In the genomic region with DNA sequence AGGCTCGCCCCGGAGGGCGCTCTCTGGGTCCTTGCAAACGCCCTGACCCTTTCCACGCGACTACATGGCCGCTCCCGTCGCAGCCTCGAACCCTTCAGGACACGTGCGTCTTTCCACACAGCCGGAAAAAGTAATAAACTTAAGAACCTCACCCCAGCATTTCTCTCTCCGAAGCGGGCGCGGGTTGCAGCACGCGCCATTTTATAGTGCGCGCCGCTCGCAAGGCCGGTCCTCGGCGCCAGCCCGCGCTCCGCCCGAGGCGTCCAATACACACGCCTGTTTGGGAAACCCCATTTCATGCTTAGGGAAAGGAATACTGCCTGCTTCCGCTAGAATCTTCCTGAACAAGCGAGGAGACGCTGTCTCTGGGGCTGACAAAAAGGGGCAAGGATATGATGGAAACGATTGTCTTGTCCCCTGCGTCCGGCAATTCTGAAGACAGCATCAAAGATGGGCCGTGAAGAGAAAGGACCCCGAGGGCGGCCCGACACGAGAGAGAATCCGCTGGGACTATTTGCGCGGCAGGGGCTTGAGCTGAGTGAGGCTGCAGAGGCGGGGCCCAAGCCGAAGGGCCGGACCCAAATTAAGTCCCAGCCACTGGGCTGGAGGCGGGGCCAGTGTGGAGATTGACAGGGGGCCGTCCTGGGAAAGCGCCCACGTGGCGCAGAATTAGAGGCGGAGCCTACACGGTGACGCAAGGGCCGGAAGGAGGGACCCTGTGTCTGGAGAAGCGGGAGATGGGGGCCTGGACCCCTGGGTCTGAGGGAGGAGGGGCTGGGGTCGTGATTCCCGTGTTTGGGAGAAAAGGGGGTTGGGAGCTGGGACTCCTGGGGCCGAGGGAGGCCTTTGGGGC, we compare ENCODE assay signal across 1 cellular context.
TF ChIP-seq lines count a peak whose summit lies in the region.

No MANE protein-coding gene starts in this region.

TF ChIP-seq in HepG2, 621 proteins besides CTCF, POLR2A, EP300 and RAD21 (continued from another document and continues in another):
- peak; percentile 89 for TF ChIP-seq DR1 (CRISPR knock-in tag; IDR thresholded peaks at IDR 0.05)
- peak; percentile 28; the same call in 1 of the 2 replicates for TF ChIP-seq SNAI1 (CRISPR knock-in tag; IDR thresholded peaks at IDR 0.05; ENCODE audit: borderline replicate concordance)
- TF ChIP-seq, protein P1, sequence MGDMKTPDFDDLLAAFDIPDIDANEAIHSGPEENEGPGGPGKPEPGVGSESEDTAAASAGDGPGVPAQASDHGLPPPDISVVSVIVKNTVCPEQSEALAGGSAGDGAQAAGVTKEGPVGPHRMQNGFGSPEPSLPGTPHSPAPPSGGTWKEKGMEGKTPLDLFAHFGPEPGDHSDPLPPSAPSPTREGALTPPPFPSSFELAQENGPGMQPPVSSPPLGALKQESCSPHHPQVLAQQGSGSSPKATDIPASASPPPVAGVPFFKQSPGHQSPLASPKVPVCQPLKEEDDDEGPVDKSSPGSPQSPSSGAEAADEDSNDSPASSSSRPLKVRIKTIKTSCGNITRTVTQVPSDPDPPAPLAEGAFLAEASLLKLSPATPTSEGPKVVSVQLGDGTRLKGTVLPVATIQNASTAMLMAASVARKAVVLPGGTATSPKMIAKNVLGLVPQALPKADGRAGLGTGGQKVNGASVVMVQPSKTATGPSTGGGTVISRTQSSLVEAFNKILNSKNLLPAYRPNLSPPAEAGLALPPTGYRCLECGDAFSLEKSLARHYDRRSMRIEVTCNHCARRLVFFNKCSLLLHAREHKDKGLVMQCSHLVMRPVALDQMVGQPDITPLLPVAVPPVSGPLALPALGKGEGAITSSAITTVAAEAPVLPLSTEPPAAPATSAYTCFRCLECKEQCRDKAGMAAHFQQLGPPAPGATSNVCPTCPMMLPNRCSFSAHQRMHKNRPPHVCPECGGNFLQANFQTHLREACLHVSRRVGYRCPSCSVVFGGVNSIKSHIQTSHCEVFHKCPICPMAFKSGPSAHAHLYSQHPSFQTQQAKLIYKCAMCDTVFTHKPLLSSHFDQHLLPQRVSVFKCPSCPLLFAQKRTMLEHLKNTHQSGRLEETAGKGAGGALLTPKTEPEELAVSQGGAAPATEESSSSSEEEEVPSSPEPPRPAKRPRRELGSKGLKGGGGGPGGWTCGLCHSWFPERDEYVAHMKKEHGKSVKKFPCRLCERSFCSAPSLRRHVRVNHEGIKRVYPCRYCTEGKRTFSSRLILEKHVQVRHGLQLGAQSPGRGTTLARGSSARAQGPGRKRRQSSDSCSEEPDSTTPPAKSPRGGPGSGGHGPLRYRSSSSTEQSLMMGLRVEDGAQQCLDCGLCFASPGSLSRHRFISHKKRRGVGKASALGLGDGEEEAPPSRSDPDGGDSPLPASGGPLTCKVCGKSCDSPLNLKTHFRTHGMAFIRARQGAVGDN (CRISPR knock-in tag; IDR thresholded peaks at IDR 0.05), result peak; percentile 75
- TF ChIP-seq, protein P2, sequence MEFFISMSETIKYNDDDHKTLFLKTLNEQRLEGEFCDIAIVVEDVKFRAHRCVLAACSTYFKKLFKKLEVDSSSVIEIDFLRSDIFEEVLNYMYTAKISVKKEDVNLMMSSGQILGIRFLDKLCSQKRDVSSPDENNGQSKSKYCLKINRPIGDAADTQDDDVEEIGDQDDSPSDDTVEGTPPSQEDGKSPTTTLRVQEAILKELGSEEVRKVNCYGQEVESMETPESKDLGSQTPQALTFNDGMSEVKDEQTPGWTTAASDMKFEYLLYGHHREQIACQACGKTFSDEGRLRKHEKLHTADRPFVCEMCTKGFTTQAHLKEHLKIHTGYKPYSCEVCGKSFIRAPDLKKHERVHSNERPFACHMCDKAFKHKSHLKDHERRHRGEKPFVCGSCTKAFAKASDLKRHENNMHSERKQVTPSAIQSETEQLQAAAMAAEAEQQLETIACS (CRISPR knock-in tag; IDR thresholded peaks at IDR 0.05), result no peak; the same call in 1 of the 2 replicates
- TF ChIP-seq, protein P3, sequence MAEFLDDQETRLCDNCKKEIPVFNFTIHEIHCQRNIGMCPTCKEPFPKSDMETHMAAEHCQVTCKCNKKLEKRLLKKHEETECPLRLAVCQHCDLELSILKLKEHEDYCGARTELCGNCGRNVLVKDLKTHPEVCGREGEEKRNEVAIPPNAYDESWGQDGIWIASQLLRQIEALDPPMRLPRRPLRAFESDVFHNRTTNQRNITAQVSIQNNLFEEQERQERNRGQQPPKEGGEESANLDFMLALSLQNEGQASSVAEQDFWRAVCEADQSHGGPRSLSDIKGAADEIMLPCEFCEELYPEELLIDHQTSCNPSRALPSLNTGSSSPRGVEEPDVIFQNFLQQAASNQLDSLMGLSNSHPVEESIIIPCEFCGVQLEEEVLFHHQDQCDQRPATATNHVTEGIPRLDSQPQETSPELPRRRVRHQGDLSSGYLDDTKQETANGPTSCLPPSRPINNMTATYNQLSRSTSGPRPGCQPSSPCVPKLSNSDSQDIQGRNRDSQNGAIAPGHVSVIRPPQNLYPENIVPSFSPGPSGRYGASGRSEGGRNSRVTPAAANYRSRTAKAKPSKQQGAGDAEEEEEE (CRISPR knock-in tag; IDR thresholded peaks at IDR 0.05; ENCODE audit: borderline replicate concordance), result no peak
- TF ChIP-seq HNRNPH1 (optimal IDR thresholded peaks at IDR 0.05; ENCODE audit: low read depth, low read length), result no peak
- no peak; the same call in 1 of the 2 replicates for TF ChIP-seq NFYB (CRISPR knock-in tag; IDR thresholded peaks at IDR 0.05)
- no peak for TF ChIP-seq AKAP8 (CRISPR knock-in tag; IDR thresholded peaks at IDR 0.05)
- 0 out of 2 replicates have a peak, but pooled peaks have one; percentile 8 for TF ChIP-seq IRX3 (CRISPR knock-in tag; IDR thresholded peaks at IDR 0.05; ENCODE audit: borderline replicate concordance, low read depth)
- TF ChIP-seq ZNF124 (CRISPR knock-in tag; IDR thresholded peaks at IDR 0.05), result 0 out of 2 replicates have a peak, but pooled peaks have one; percentile 75
- no peak for TF ChIP-seq ZNF446 (CRISPR knock-in tag; IDR thresholded peaks at IDR 0.05)
- TF ChIP-seq NFKB2 (CRISPR knock-in tag; IDR thresholded peaks at IDR 0.05; ENCODE audit: borderline replicate concordance), result no peak
- TF ChIP-seq, protein P4, sequence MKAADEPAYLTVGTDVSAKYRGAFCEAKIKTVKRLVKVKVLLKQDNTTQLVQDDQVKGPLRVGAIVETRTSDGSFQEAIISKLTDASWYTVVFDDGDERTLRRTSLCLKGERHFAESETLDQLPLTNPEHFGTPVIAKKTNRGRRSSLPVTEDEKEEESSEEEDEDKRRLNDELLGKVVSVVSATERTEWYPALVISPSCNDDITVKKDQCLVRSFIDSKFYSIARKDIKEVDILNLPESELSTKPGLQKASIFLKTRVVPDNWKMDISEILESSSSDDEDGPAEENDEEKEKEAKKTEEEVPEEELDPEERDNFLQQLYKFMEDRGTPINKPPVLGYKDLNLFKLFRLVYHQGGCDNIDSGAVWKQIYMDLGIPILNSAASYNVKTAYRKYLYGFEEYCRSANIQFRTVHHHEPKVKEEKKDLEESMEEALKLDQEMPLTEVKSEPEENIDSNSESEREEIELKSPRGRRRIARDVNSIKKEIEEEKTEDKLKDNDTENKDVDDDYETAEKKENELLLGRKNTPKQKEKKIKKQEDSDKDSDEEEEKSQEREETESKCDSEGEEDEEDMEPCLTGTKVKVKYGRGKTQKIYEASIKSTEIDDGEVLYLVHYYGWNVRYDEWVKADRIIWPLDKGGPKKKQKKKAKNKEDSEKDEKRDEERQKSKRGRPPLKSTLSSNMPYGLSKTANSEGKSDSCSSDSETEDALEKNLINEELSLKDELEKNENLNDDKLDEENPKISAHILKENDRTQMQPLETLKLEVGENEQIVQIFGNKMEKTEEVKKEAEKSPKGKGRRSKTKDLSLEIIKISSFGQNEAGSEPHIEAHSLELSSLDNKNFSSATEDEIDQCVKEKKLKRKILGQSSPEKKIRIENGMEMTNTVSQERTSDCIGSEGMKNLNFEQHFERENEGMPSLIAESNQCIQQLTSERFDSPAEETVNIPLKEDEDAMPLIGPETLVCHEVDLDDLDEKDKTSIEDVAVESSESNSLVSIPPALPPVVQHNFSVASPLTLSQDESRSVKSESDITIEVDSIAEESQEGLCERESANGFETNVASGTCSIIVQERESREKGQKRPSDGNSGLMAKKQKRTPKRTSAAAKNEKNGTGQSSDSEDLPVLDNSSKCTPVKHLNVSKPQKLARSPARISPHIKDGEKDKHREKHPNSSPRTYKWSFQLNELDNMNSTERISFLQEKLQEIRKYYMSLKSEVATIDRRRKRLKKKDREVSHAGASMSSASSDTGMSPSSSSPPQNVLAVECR (CRISPR knock-in tag; IDR thresholded peaks at IDR 0.05; ENCODE audit: borderline replicate concordance), result peak; percentile 95
- no peak for TF ChIP-seq ZNF207 (IDR thresholded peaks at IDR 0.05; ENCODE audit: borderline replicate concordance)
- TF ChIP-seq ZBTB3 (CRISPR knock-in tag; IDR thresholded peaks at IDR 0.05; ENCODE audit: borderline replicate concordance, low read depth), result no peak
- TF ChIP-seq ZNF660 (CRISPR knock-in tag; IDR thresholded peaks at IDR 0.05; ENCODE audit: borderline replicate concordance, low read depth), result no peak
- TF ChIP-seq, protein P5, sequence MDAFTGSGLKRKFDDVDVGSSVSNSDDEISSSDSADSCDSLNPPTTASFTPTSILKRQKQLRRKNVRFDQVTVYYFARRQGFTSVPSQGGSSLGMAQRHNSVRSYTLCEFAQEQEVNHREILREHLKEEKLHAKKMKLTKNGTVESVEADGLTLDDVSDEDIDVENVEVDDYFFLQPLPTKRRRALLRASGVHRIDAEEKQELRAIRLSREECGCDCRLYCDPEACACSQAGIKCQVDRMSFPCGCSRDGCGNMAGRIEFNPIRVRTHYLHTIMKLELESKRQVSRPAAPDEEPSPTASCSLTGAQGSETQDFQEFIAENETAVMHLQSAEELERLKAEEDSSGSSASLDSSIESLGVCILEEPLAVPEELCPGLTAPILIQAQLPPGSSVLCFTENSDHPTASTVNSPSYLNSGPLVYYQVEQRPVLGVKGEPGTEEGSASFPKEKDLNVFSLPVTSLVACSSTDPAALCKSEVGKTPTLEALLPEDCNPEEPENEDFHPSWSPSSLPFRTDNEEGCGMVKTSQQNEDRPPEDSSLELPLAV (CRISPR knock-in tag; conservative IDR thresholded peaks at IDR 0.05; ENCODE audit: low read depth), result no peak
- TF ChIP-seq ZNF619 (CRISPR knock-in tag; IDR thresholded peaks at IDR 0.05), result no peak; the same call in 1 of the 2 replicates
- no peak for TF ChIP-seq ZSCAN30 (CRISPR knock-in tag; IDR thresholded peaks at IDR 0.05)
- TF ChIP-seq, protein P6, sequence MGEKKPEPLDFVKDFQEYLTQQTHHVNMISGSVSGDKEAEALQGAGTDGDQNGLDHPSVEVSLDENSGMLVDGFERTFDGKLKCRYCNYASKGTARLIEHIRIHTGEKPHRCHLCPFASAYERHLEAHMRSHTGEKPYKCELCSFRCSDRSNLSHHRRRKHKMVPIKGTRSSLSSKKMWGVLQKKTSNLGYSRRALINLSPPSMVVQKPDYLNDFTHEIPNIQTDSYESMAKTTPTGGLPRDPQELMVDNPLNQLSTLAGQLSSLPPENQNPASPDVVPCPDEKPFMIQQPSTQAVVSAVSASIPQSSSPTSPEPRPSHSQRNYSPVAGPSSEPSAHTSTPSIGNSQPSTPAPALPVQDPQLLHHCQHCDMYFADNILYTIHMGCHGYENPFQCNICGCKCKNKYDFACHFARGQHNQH (CRISPR knock-in tag; IDR thresholded peaks at IDR 0.05), result 0 out of 2 replicates have a peak, but pooled peaks have one; percentile 19
- TF ChIP-seq, protein P7, sequence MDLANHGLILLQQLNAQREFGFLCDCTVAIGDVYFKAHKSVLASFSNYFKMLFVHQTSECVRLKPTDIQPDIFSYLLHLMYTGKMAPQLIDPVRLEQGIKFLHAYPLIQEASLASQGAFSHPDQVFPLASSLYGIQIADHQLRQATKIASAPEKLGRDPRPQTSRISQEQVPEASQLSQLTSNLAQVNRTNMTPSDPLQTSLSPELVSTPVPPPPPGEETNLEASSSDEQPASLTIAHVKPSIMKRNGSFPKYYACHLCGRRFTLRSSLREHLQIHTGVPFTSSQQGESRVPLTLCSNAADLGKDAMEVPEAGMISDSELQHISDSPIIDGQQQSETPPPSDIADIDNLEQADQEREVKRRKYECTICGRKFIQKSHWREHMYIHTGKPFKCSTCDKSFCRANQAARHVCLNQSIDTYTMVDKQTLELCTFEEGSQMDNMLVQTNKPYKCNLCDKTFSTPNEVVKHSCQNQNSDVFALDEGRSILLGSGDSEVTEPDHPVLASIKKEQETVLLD (CRISPR knock-in tag; IDR thresholded peaks at IDR 0.05; ENCODE audit: low read depth), result no peak
- TF ChIP-seq MTF1 (CRISPR knock-in tag; IDR thresholded peaks at IDR 0.05), result no peak
- no peak for TF ChIP-seq RELA (CRISPR knock-in tag; IDR thresholded peaks at IDR 0.05)
- no peak for TF ChIP-seq CENPX (CRISPR knock-in tag; IDR thresholded peaks at IDR 0.05)
- 0 out of 2 replicates have a peak, but pooled peaks have one; percentile 26 for TF ChIP-seq ZNF543 (CRISPR knock-in tag; IDR thresholded peaks at IDR 0.05)
- no peak for TF ChIP-seq ZNF460 (CRISPR knock-in tag; IDR thresholded peaks at IDR 0.05; ENCODE audit: borderline replicate concordance)
- no peak; the same call in 1 of the 2 replicates for TF ChIP-seq NCOA2 (CRISPR knock-in tag; IDR thresholded peaks at IDR 0.05)
- no peak for TF ChIP-seq ZNF614 (CRISPR knock-in tag; IDR thresholded peaks at IDR 0.05; ENCODE audit: borderline replicate concordance)
- TF ChIP-seq ELF4 (CRISPR knock-in tag; IDR thresholded peaks at IDR 0.05; ENCODE audit: borderline replicate concordance), result no peak
